Comparison of ENCODE assay signal across 23 cellular contexts in genomic region chr10:1392127-1392526, GRCh38.
"Had no signal": no experiment of that assay in that cellular context is flagged by ENCODE, and none has a peak within 500 bp of the region (broad histone marks: within the 10 kb centered on the region; RNA-seq: fewer than 3 reads in every experiment).

No MANE protein-coding gene starts in this region.

- DNase-seq: activated CD4-positive, alpha-beta T cell treated with anti-CD3 and anti-CD28 coated beads for 4 hours; activated CD8-positive, alpha-beta T cell treated with anti-CD3 and anti-CD28 coated beads for 36 hours; activated effector memory CD4-positive, alpha-beta T cell treated with Interleukin-2 at 50 U/mL for 16 hours; activated naive CD4-positive, alpha-beta T cell; activated T-cell treated with anti-CD3 and anti-CD28 coated beads, Interleukin-2, amount 50 U/mL, for 24 hours; aorta; central memory CD4-positive, alpha-beta T cell; Kasumi-1; KBM-7; NCI-H1092; NCI-H1417; NCI-H2029; NCI-H2107; NCI-H2171 treated with DMSO at 0.1 percent for 48 hours; NCI-H226; NCI-H69; NK-92 treated with Interleukin-12 subunit alpha and Interleukin-12 subunit beta, amount 100 ng/mL, for 24 hours; OCI-M1; RPMI8226; SW 1271 had no signal

- ATAC-seq: activated CD4-positive, CD25-positive, alpha-beta regulatory T cell treated with anti-CD3 and anti-CD28 coated beads, Interleukin-2, amount 50 U/mL, for 24 hours; activated CD8-positive, alpha-beta T cell treated with anti-CD3 and anti-CD28 coated beads for 36 hours; Panc1; Right ventricle myocardium inferior had no signal
